8 cellular contexts compared by ENCODE assay signal in the genomic region with DNA sequence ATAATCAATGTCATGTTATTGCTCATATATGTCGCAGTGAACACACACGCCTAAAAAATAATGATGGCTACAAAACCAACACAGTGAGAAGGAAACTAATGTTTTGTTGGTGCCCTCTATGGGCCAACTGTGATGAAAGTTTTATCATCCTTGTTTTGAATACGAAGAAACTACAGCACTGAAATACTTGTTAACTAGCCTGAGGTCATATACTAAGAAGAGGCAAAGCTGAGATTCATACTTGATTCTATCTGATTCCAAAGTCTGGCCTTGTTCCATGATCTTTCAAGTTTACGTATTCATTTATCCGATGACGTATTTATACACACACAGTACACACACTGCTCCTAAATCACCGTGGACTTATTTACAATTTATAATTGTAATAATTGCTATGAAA. TPM values are rescaled to one million over a fixed set of nuclear protein-coding genes. Genes with fewer than 3 reads are reported as not detected.
DNase-seq lines count a peak whose midpoint lies in the region; ATAC-seq, FAIRE-seq and TF ChIP-seq lines count a peak whose summit lies in the region.

No MANE protein-coding gene starts in this region.

- peaks cover 5% of the 10 kb centered on the region for H3K9me3 ChIP-seq in left ventricle myocardium inferior (replicated peaks)
- no peaks in the 10 kb centered on the region for H3K9me3 ChIP-seq in OCI-LY7 (ENCODE audit: low read length)
- H3K9me3 ChIP-seq in naive thymus-derived CD4-positive, alpha-beta T cell (ENCODE audit: control insufficient read depth in 2 of 3, low read length in 3 of 3): no peaks in the 10 kb centered on the region

- no peak for DNase-seq in left ventricle myocardium inferior
- DNase-seq in Right ventricle myocardium inferior (ENCODE audit: missing footprints): no peak
- no peak for DNase-seq in OCI-LY7 (ENCODE audit: low spot score)
- peak; percentile 39 for DNase-seq in fibroblast of peridontal ligament (ENCODE audit: extremely low read depth)
- no peak for DNase-seq in GM12892 (ENCODE audit: insufficient read length)
- DNase-seq in naive thymus-derived CD4-positive, alpha-beta T cell: no peak
- DNase-seq in T-helper 9 cell: no peak

- ATAC-seq in Right ventricle myocardium inferior (no peak), GM21526 (IDR thresholded peaks at IDR 0.05; ENCODE audit: low FRiP score, unreplicated experiment) (no peak)
- no peak for ATAC-seq in naive thymus-derived CD4-positive, alpha-beta T cell

- peak; percentile 51 for TF ChIP-seq CTCF in left ventricle myocardium inferior (IDR thresholded peaks at IDR 0.05; ENCODE audit: borderline replicate concordance)
- TF ChIP-seq CTCF in OCI-LY7 (conservative IDR thresholded peaks at IDR 0.05; ENCODE audit: low read length): peak; percentile 70

- no peaks in the 10 kb centered on the region for H3K9me2 ChIP-seq in OCI-LY7 (ENCODE audit: insufficient read depth, low read length)

- POLR2A ChIA-PET in OCI-LY7 (lab: Charles Lee): no interaction called here
- POLR2A ChIA-PET in naive thymus-derived CD4-positive, alpha-beta T cell (lab: Charles Lee): no interaction called here

- H3K4me3 ChIP-seq in left ventricle myocardium inferior (no peak overlapping the region), OCI-LY7 (ENCODE audit: low read depth, low read length, poor library complexity, severe bottlenecking) (no peak overlapping the region)
- no peak overlapping the region for H3K4me3 ChIP-seq in naive thymus-derived CD4-positive, alpha-beta T cell (ENCODE audit: low read length)

- no peak overlapping the region for H3K27ac Mint-ChIP-seq in naive thymus-derived CD4-positive, alpha-beta T cell

- H2AFZ ChIP-seq in OCI-LY7 (ENCODE audit: low read length): no peak overlapping the region

- no peaks in the 10 kb centered on the region for H3K36me3 ChIP-seq in left ventricle myocardium inferior
- no peaks in the 10 kb centered on the region for H3K36me3 ChIP-seq in OCI-LY7 (ENCODE audit: insufficient read depth, low read length)
- no peaks in the 10 kb centered on the region for H3K36me3 ChIP-seq in naive thymus-derived CD4-positive, alpha-beta T cell (ENCODE audit: control insufficient read depth in 2 of 3, insufficient read depth in 3 of 3, low read length in 3 of 3)

- H3K4me3 Mint-ChIP-seq in naive thymus-derived CD4-positive, alpha-beta T cell: no peak overlapping the region

- H4K20me1 ChIP-seq in OCI-LY7 (ENCODE audit: insufficient read depth, low read length): no peaks in the 10 kb centered on the region

- TF ChIP-seq POLR2A in GM12892 (IDR thresholded peaks at IDR 0.05; ENCODE audit: low read depth, low read length): no peak

- H3K4me1 Mint-ChIP-seq in naive thymus-derived CD4-positive, alpha-beta T cell: peaks cover 5 to 23% (median 13%) of the 10 kb centered on the region in 7 donors

- H3K79me2 ChIP-seq in OCI-LY7 (ENCODE audit: insufficient read depth, low read depth, low read length): no peaks in the 10 kb centered on the region

- H3K4me1 ChIP-seq in left ventricle myocardium inferior (no peaks in the 10 kb centered on the region), OCI-LY7 (ENCODE audit: insufficient read depth, low read length, poor library complexity, severe bottlenecking) (peaks cover 22% of the 10 kb centered on the region)
- H3K4me1 ChIP-seq in naive thymus-derived CD4-positive, alpha-beta T cell (ENCODE audit: control insufficient read depth in 2 of 2, insufficient read depth in 2 of 2, low read length in 2 of 2): peaks cover 0 to 8% of the 10 kb centered on the region in 2 donors

- no peak for FAIRE-seq in GM12892 (lab: Jason Lieb, UNC)

- H3K27me3 ChIP-seq in left ventricle myocardium inferior (ENCODE audit: low read depth): peaks cover 47% of the 10 kb centered on the region
- H3K27me3 ChIP-seq in naive thymus-derived CD4-positive, alpha-beta T cell (ENCODE audit: control insufficient read depth in 2 of 2, insufficient read depth in 2 of 2, low read length in 2 of 2): peaks cover 0 to 4% of the 10 kb centered on the region in 2 donors

- intact Hi-C loops in left ventricle myocardium inferior (cut with micrococcal nuclease): no loop called here
- intact Hi-C loops in Right ventricle myocardium inferior (cut with DNase I): loop anchor here (10.0 kb wide), 1 partner anchor 1045 kb away; no protein-coding TSS in a partner anchor
- intact Hi-C loops in OCI-LY7 (cut with micrococcal nuclease; ENCODE audit: unreplicated experiment): loop anchor here (1.0 kb wide), 1 partner anchor 509 kb away; no protein-coding TSS in a partner anchor
- intact Hi-C loops in naive thymus-derived CD4-positive, alpha-beta T cell (cut with micrococcal nuclease): loop anchor here (1.0 to 5.0 kb wide), 3 partner anchors 47 to 509 kb away; no protein-coding TSS in a partner anchor

- CTCF ChIA-PET in OCI-LY7 (lab: Charles Lee; ENCODE audit: unreplicated experiment): no interaction called here
- CTCF ChIA-PET in naive thymus-derived CD4-positive, alpha-beta T cell (lab: Charles Lee): interaction anchor here (0.7 to 1.2 kb wide), 2 partner anchors 16 to 510 kb away, joined by 3 to 4 read pairs; a partner anchor contains a TSS

- H3K36me3 Mint-ChIP-seq in naive thymus-derived CD4-positive, alpha-beta T cell: no peaks in the 10 kb centered on the region

- H3K27ac ChIP-seq in left ventricle myocardium inferior (replicated peaks): no peak overlapping the region
- H3K27ac ChIP-seq in OCI-LY7 (ENCODE audit: low read depth, low read length, poor library complexity, severe bottlenecking): no peak overlapping the region
- H3K27ac ChIP-seq in naive thymus-derived CD4-positive, alpha-beta T cell (ENCODE audit: low read depth, low read length): no peak overlapping the region

- H3K4me2 ChIP-seq in OCI-LY7 (ENCODE audit: low read length): no peak overlapping the region

- BruUV-seq in OCI-LY7 (replicated peaks; lab: Mats Ljungman, UMichigan): no TSS peak

- H3K27me3 Mint-ChIP-seq in naive thymus-derived CD4-positive, alpha-beta T cell: peaks cover 0 to 15% (median 10%) of the 10 kb centered on the region in 5 donors

- no peaks in the 10 kb centered on the region for H3K9me3 Mint-ChIP-seq in naive thymus-derived CD4-positive, alpha-beta T cell

RNA-seq across cellular contexts. Expression of a gene that starts 16.1 kb away (rescaled TPM):
- total RNA-seq in left ventricle myocardium inferior (not detected), Right ventricle myocardium inferior (not detected), OCI-LY7 (2022) (not detected in 2 replicates)
- not detected in 2 replicates for total RNA-seq in OCI-LY7 (2014; rRNA removed; shearing (Covaris generic))
- not detected for polyA plus RNA-seq in GM12892 (2012; ENCODE audit: missing spikeins)
- not detected for total RNA-seq in naive thymus-derived CD4-positive, alpha-beta T cell
- polyA plus RNA-seq in naive thymus-derived CD4-positive, alpha-beta T cell: not detected

RNA-seq across cellular contexts. Expression of a gene that starts 18.2 kb away (rescaled TPM):
- total RNA-seq in left ventricle myocardium inferior: 37.2 TPM
- total RNA-seq in Right ventricle myocardium inferior: 34.5 TPM
- total RNA-seq in OCI-LY7 (2014; rRNA removed; shearing (Covaris generic)): 120 and 147 TPM in 2 replicates
- 141 and 154 TPM in 2 replicates for total RNA-seq in OCI-LY7 (2022)
- polyA plus RNA-seq in GM12892 (2012; ENCODE audit: missing spikeins): 68.8 TPM
- 100 to 1,000 TPM in 1 of 5 experiments, 10 to 100 TPM in 4; 58.7 to 177 (median 88.9) TPM for total RNA-seq in naive thymus-derived CD4-positive, alpha-beta T cell
- 10 to 100 TPM; 40.2 to 64.0 TPM for polyA plus RNA-seq in naive thymus-derived CD4-positive, alpha-beta T cell
